9 cellular contexts compared by ENCODE assay signal in the genomic region with DNA sequence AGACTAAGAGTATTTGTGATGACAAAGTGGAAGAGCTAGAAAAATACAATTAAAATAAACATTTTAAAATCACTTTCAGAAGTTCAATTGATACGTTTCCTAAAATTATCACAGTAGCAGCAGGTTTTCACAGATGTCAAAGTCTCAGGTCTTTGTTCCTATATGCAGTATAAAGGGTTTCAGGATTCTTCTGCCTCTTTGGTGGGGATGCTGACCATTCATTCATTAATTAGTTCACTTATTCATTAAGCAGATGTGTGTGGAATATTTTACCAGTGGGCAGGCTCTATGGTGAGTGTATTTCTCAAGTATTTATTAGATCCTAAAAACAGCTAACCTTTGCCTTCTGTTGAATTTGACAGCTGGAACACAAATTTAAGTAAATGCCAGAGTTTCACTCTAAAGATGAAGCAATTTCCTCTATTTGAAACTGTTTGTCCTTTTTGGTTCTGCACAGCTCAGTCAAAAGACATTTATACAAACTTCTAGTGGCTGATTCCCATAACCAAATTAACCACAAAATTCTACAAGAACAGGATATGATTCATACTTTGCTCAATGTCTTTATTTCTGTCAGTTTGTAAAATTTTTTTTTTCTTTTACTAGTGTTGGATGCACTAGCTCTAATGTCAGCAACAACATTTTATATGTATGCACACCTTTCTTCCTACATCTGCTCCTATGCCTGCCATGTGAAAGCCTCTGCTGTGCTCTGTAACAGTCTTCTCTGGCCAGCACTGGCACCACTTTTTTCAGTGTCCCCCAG.
DNase-seq lines count a peak whose midpoint lies in the region; ATAC-seq and TF ChIP-seq lines count a peak whose summit lies in the region.
"Had no signal": no experiment of that assay in that cellular context is flagged by ENCODE, and none has a peak within 500 bp of the region (broad histone marks: within the 10 kb centered on the region; RNA-seq: fewer than 3 reads in every experiment).

No MANE protein-coding gene starts in this region.

- H3K27me3 ChIP-seq in ACC112 (ENCODE audit: insufficient read depth, low read length) = no peaks in the 10 kb centered on the region
- no peaks in the 10 kb centered on the region for H3K27me3 ChIP-seq in SK-N-SH (ENCODE audit: insufficient read depth)
- no peaks in the 10 kb centered on the region for H3K27me3 ChIP-seq in heart right ventricle
- no peaks in the 10 kb centered on the region for H3K27me3 ChIP-seq in MG63

- H4K20me1 ChIP-seq in SK-N-SH (ENCODE audit: insufficient read depth) = no peaks in the 10 kb centered on the region

- H2AFZ ChIP-seq in ACC112 (ENCODE audit: low read length, unreplicated experiment) = no peak overlapping the region
- H2AFZ ChIP-seq in SK-N-SH (ENCODE audit: low read depth) = peak overlapping the region; percentile 10; the same call in 1 of the 2 replicates

- peak overlapping the region; percentile 30; the same call in 1 of the 2 replicates for H3K9ac ChIP-seq in SK-N-SH

- H3K79me2 ChIP-seq in ACC112 (ENCODE audit: control insufficient read depth, insufficient read depth, low read length, unreplicated experiment) = no peaks in the 10 kb centered on the region
- H3K79me2 ChIP-seq in SK-N-SH (ENCODE audit: insufficient read depth) = no peaks in the 10 kb centered on the region

- CTCF ChIA-PET in SK-N-SH (lab: Yijun Ruan, JAX) = interaction anchor here (1.0 kb wide), 1 partner anchor 56 kb away, joined by 3 read pairs; no protein-coding TSS in a partner anchor

- no peak for DNase-seq in SK-N-SH
- DNase-seq in heart right ventricle = no peak
- no peak for DNase-seq in MG63
- no peak for DNase-seq in DMS153 (lab: John Stamatoyannopoulos, UW)
- DNase-seq: NCI-H1436 had no signal

- H3K27ac ChIP-seq in ACC112 (ENCODE audit: low read depth, low read length) (peak overlapping the region; percentile 95), SK-N-SH (ENCODE audit: low read depth in 2 of 2, low read length in 1 of 2) (peak overlapping the region; percentile 68 to 91; a peak in 3 of 4 replicates), heart right ventricle (peak overlapping the region in 7 of 10 donors; percentile 42 to 71 (median 56))

- 79% methylated on average over 1 of the region's 1 CpG for WGBS in SK-N-SH (ENCODE audit: low lambda C conversion rate)
- 57% methylated on average over 1 of the region's 1 CpG for WGBS in heart right ventricle, 2 donors

- H3K9me2 ChIP-seq in SK-N-SH = no peaks in the 10 kb centered on the region

- peak; percentile 50 to 95 for TF ChIP-seq EP300 in SK-N-SH (IDR thresholded peaks at IDR 0.05; ENCODE audit: borderline replicate concordance in 1 of 2, low read depth in 1 of 2, low read length in 1 of 2)

- H3F3A ChIP-seq in SK-N-SH (replicated peaks; ENCODE audit: insufficient read depth) = peaks cover 19% of the 10 kb centered on the region

- H3K36me3 ChIP-seq in ACC112 (ENCODE audit: insufficient read depth, low read length) = 0 out of 2 replicates have a peak, but pooled peaks cover 4% of the 10 kb centered on the region
- H3K36me3 ChIP-seq in SK-N-SH (replicated peaks in 1 of 2; ENCODE audit: control insufficient read depth in 1 of 2, insufficient read depth in 2 of 2, low read length in 1 of 2) = no peaks in the 10 kb centered on the region
- H3K36me3 ChIP-seq in heart right ventricle = no peaks in the 10 kb centered on the region
- no peaks in the 10 kb centered on the region for H3K36me3 ChIP-seq in MG63

- POLR2A ChIA-PET in SK-N-SH (lab: Yijun Ruan, JAX) = no interaction called here

- intact Hi-C loops in heart right ventricle (cut with DNase I) = loop anchor here in 1 of 10 donors (2.0 kb wide), 1 partner anchor 13 kb away; no protein-coding TSS in a partner anchor

- peak overlapping the region; percentile 72; the same call in 1 of the 2 replicates for H3K4me2 ChIP-seq in SK-N-SH

- H3K4me1 ChIP-seq in ACC112 (ENCODE audit: control insufficient read depth, insufficient read depth, low read length, unreplicated experiment) = peaks cover 33% of the 10 kb centered on the region
- peaks cover 0 to 11% of the 10 kb centered on the region in 2 experiments for H3K4me1 ChIP-seq in SK-N-SH (ENCODE audit: control insufficient read depth in 1 of 2, insufficient read depth in 2 of 2, low read depth in 1 of 2, low read length in 1 of 2)
- peaks cover 0 to 22% (median 3%) of the 10 kb centered on the region in 9 donors for H3K4me1 ChIP-seq in heart right ventricle

- H3K4me3 ChIP-seq in ACC112 (ENCODE audit: low read depth, low read length) (peak overlapping the region; percentile 17; the same call in 1 of the 2 replicates), SK-N-SH (ENCODE audit: low read depth in 2 of 2, low read length in 1 of 2) (no peak overlapping the region), heart right ventricle (no peak overlapping the region), MG63 (no peak overlapping the region)

- peak; percentile 60 for ATAC-seq in HG02870 (IDR thresholded peaks at IDR 0.05; ENCODE audit: unreplicated experiment)
- ATAC-seq in heart right ventricle = peak; percentile 41 to 88 (median 68)
- no peak for ATAC-seq in HG03108 (IDR thresholded peaks at IDR 0.05; ENCODE audit: unreplicated experiment)
- no peak for ATAC-seq in GM19397 (IDR thresholded peaks at IDR 0.05; ENCODE audit: unreplicated experiment)

- H3K9me3 ChIP-seq in SK-N-SH (no peaks in the 10 kb centered on the region), heart right ventricle (no peaks in the 10 kb centered on the region), MG63 (no peaks in the 10 kb centered on the region)

- 0 out of 2 replicates have a peak, but pooled peaks have one; percentile 9 for TF ChIP-seq RAD21 in SK-N-SH (IDR thresholded peaks at IDR 0.05; ENCODE audit: low read length)

- TF ChIP-seq CTCF in SK-N-SH (IDR thresholded peaks at IDR 0.05) (no peak), heart right ventricle (IDR thresholded peaks at IDR 0.05) (no peak)

TF ChIP-seq in SK-N-SH, 30 proteins besides CTCF, POLR2A, EP300 and RAD21 (continues in another document):
- TF ChIP-seq, protein P1, sequence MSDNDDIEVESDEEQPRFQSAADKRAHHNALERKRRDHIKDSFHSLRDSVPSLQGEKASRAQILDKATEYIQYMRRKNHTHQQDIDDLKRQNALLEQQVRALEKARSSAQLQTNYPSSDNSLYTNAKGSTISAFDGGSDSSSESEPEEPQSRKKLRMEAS (IDR thresholded peaks at IDR 0.05; ENCODE audit: low read depth) = peak; percentile 18; the same call in 1 of the 2 replicates
- TF ChIP-seq, protein P2, sequence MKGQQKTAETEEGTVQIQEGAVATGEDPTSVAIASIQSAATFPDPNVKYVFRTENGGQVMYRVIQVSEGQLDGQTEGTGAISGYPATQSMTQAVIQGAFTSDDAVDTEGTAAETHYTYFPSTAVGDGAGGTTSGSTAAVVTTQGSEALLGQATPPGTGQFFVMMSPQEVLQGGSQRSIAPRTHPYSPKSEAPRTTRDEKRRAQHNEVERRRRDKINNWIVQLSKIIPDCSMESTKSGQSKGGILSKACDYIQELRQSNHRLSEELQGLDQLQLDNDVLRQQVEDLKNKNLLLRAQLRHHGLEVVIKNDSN (IDR thresholded peaks at IDR 0.05; ENCODE audit: borderline replicate concordance, low read depth) = no peak
- no peak for TF ChIP-seq SIN3A (IDR thresholded peaks at IDR 0.05; ENCODE audit: borderline replicate concordance, low read depth, low read length)
- no peak for TF ChIP-seq FOXJ3 (CRISPR knock-in tag; IDR thresholded peaks at IDR 0.05)
- TF ChIP-seq TCF12 (IDR thresholded peaks at IDR 0.05) = peak; percentile 94
- TF ChIP-seq RXRA (IDR thresholded peaks at IDR 0.05; ENCODE audit: borderline replicate concordance, low read depth) = peak; percentile 63; the same call in 1 of the 2 replicates
- TF ChIP-seq RCOR1 (IDR thresholded peaks at IDR 0.05; ENCODE audit: low read length) = no peak
- TF ChIP-seq, protein P3, sequence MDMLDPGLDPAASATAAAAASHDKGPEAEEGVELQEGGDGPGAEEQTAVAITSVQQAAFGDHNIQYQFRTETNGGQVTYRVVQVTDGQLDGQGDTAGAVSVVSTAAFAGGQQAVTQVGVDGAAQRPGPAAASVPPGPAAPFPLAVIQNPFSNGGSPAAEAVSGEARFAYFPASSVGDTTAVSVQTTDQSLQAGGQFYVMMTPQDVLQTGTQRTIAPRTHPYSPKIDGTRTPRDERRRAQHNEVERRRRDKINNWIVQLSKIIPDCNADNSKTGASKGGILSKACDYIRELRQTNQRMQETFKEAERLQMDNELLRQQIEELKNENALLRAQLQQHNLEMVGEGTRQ (IDR thresholded peaks at IDR 0.05; ENCODE audit: borderline replicate concordance, low read depth, low read length) = no peak
- TF ChIP-seq TAF1 (IDR thresholded peaks at IDR 0.05; ENCODE audit: borderline replicate concordance, low read depth, low read length) = no peak
- peak; percentile 94 for TF ChIP-seq JUND (IDR thresholded peaks at IDR 0.05)
- no peak for TF ChIP-seq EZH2phosphoT487 (IDR thresholded peaks at IDR 0.05; ENCODE audit: borderline replicate concordance, low read depth)
- TF ChIP-seq GATA2 (CRISPR knock-in tag; IDR thresholded peaks at IDR 0.05) = no peak
- TF ChIP-seq RFX5 (IDR thresholded peaks at IDR 0.05; ENCODE audit: low read length) = no peak
- TF ChIP-seq, protein P4, sequence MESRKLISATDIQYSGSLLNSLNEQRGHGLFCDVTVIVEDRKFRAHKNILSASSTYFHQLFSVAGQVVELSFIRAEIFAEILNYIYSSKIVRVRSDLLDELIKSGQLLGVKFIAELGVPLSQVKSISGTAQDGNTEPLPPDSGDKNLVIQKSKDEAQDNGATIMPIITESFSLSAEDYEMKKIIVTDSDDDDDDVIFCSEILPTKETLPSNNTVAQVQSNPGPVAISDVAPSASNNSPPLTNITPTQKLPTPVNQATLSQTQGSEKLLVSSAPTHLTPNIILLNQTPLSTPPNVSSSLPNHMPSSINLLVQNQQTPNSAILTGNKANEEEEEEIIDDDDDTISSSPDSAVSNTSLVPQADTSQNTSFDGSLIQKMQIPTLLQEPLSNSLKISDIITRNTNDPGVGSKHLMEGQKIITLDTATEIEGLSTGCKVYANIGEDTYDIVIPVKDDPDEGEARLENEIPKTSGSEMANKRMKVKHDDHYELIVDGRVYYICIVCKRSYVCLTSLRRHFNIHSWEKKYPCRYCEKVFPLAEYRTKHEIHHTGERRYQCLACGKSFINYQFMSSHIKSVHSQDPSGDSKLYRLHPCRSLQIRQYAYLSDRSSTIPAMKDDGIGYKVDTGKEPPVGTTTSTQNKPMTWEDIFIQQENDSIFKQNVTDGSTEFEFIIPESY (IDR thresholded peaks at IDR 0.05; ENCODE audit: borderline replicate concordance, low read depth) = no peak
- TF ChIP-seq NFIC (IDR thresholded peaks at IDR 0.05; ENCODE audit: borderline replicate concordance) = peak; percentile 62
- TF ChIP-seq MXI1 (IDR thresholded peaks at IDR 0.05; ENCODE audit: low read depth, low read length) = no peak

Comparison
In these comparisons a context has a peak if more than half of its experiments do, and no peak if none do; other contexts are left out.
1. ATAC-seq: peak in HG02870 (single experiment) and heart right ventricle (8 of 8); none in HG03108 (single experiment) and GM19397 (single experiment).
2. Peak in every context shown above with its lines, with median percentiles within 50 percentile points of each other: H3K27ac ChIP-seq.